In the genomic region with DNA sequence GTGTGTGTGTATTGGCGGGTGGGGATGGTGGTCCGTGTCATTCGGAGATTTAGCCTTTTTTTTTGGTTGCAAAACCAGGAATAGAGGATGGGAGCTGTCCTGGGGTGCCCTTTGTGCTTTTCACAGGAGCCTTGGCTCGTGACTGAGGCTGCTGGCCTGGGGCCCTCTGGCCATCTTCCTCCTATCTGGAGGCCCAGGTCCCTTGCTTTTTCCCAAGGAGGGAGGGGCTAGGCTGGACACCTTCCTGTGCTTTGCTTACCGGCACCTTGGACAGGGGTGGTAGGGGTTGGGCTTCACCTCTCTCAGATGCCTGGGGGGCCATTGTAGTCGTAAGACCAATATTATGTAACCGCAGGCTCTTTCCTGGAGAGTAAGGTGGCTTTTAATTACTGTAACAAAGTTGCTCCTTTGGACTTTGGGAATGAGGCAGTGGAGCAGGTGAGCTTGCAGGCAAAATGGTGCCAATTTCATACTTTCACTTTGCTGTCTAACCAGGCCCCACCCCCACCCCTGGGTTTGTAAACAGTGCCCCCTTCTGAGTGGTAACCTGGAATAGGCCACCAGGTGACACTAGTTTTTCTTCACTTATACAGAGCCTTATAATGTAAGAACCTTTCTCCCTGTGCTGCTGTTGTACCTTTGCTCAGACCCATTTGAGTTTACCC, we compare ENCODE assay signal across 8 cellular contexts. TPM values are rescaled to one million over a fixed set of nuclear protein-coding genes. Genes with fewer than 3 reads are reported as not detected.
DNase-seq lines count a peak whose midpoint lies in the region; ATAC-seq, FAIRE-seq and TF ChIP-seq lines count a peak whose summit lies in the region.

No MANE protein-coding gene starts in this region.

- peaks cover 60% of the 10 kb centered on the region for H4K20me1 ChIP-seq in astrocyte (ENCODE audit: insufficient read depth, low read length)

- H3K9me3 Mint-ChIP-seq in astrocyte (ENCODE audit: unreplicated experiment), result no peaks in the 10 kb centered on the region

- H3K36me3 ChIP-seq in SJSA1, result peaks cover 65% of the 10 kb centered on the region
- H3K36me3 ChIP-seq in astrocyte (ENCODE audit: insufficient read depth, low read length), result peaks cover 8% of the 10 kb centered on the region
- H3K36me3 ChIP-seq in iPS-15b (ENCODE audit: control insufficient read depth, insufficient read depth, low read length), result peaks cover 9% of the 10 kb centered on the region

- 0 out of 2 replicates have a peak overlapping the region, but pooled peaks have one; percentile 70 for H3K27ac ChIP-seq in SJSA1
- H3K27ac ChIP-seq in astrocyte (ENCODE audit: low read depth, low read length), result peak overlapping the region; percentile 68
- peak overlapping the region; percentile 55 to 97 (median 91) for H3K27ac ChIP-seq in skin epidermis

- H3K4me1 Mint-ChIP-seq in astrocyte (ENCODE audit: low read depth, unreplicated experiment), result peaks cover 23% of the 10 kb centered on the region

- H3K79me2 ChIP-seq in astrocyte (ENCODE audit: insufficient read depth, low read length), result peaks cover 61% of the 10 kb centered on the region

- peak overlapping the region; percentile 44 for H3K27ac Mint-ChIP-seq in astrocyte (ENCODE audit: unreplicated experiment)

- peak overlapping the region; percentile 100 for H3K4me3 ChIP-seq in SJSA1
- H3K4me3 ChIP-seq in astrocyte (ENCODE audit: insufficient read depth, low read depth, low read length), result peak overlapping the region; percentile 89
- H3K4me3 ChIP-seq in iPS-15b (ENCODE audit: low read depth, low read length), result peak overlapping the region; percentile 88
- peak overlapping the region; percentile 87 to 100 (median 97) for H3K4me3 ChIP-seq in skin epidermis

- H3K27me3 ChIP-seq in SJSA1 (replicated peaks) (no peaks in the 10 kb centered on the region; the same call in 1 of the 2 replicates), astrocyte (ENCODE audit: insufficient read depth, low read length) (no peaks in the 10 kb centered on the region), iPS-15b (ENCODE audit: control insufficient read depth, insufficient read depth, low read length) (peaks cover 4% of the 10 kb centered on the region)

- peaks cover 8% of the 10 kb centered on the region for H3K9me3 ChIP-seq in SJSA1 (replicated peaks)
- H3K9me3 ChIP-seq in astrocyte (ENCODE audit: insufficient read depth, low read depth, low read length), result no peaks in the 10 kb centered on the region
- no peaks in the 10 kb centered on the region for H3K9me3 ChIP-seq in iPS-15b (ENCODE audit: control insufficient read depth, insufficient read depth, low read length)

- H3K4me3 Mint-ChIP-seq in astrocyte (ENCODE audit: unreplicated experiment), result peak overlapping the region; percentile 94

- no peak for ATAC-seq in GM21381 (IDR thresholded peaks at IDR 0.05; ENCODE audit: unreplicated experiment)

- DNase-seq in DMS79 (lab: John Stamatoyannopoulos, UW) (peak; percentile 4), HTR-8/SVneo (ENCODE audit: insufficient read length, low spot score) (peak; percentile 53), SJSA1 (ENCODE audit: low read depth in 1 of 2, low spot score in 2 of 2) (peak in 1 of 2 experiments; percentile 34), astrocyte (ENCODE audit: low read depth) (no peak), NCI-H128 (lab: John Stamatoyannopoulos, UW; ENCODE audit: unreplicated experiment) (no peak)

- TF ChIP-seq CTCF in astrocyte (IDR thresholded peaks at IDR 0.05; ENCODE audit: insufficient read depth, low read depth, low read length), result no peak

- H3K4me1 ChIP-seq in SJSA1 (replicated peaks) (peaks cover 20% of the 10 kb centered on the region), astrocyte (ENCODE audit: insufficient read depth, low read length) (peaks cover 13% of the 10 kb centered on the region), iPS-15b (ENCODE audit: control insufficient read depth, insufficient read depth, low read length) (peaks cover 18% of the 10 kb centered on the region)

- peak overlapping the region; percentile 97 for H3K4me2 ChIP-seq in astrocyte (ENCODE audit: low read length)

- peak; percentile 60 for FAIRE-seq in HTR-8/SVneo (lab: Jason Lieb, UNC)
- FAIRE-seq in astrocyte (lab: Jason Lieb, UNC), result no peak

- peaks cover 5% of the 10 kb centered on the region for H3K27me3 Mint-ChIP-seq in astrocyte (ENCODE audit: low read depth, unreplicated experiment)

- H3K9ac ChIP-seq in astrocyte (ENCODE audit: low read length) (peak overlapping the region; percentile 89), iPS-15b (ENCODE audit: low read depth, low read length) (peak overlapping the region; percentile 55)

- H3K36me3 Mint-ChIP-seq in astrocyte (ENCODE audit: low read depth, unreplicated experiment), result peaks cover 12% of the 10 kb centered on the region

- peak overlapping the region; percentile 69 for H2AFZ ChIP-seq in astrocyte (ENCODE audit: low read depth, low read length)

RNA-seq across cellular contexts. Expression of a gene that starts 1.2 kb away (rescaled TPM):
- 15.5 and 21.5 TPM in 2 replicates for total RNA-seq in SJSA1 (2014; rRNA removed; shearing (Covaris generic))
- 24.9 and 29.4 TPM in 2 replicates for total RNA-seq in astrocyte

Comparison
In these comparisons a context has a peak if more than half of its experiments do, and no peak if none do; other contexts are left out.
1. DNase-seq: peak in DMS79 (single experiment) and HTR-8/SVneo (single experiment); none in astrocyte (single experiment) and NCI-H128 (single experiment).
2. Peak in every context shown above with its lines, with median percentiles within 50 percentile points of each other: H3K27ac ChIP-seq and H3K4me3 ChIP-seq.